33 cellular contexts compared by ENCODE assay signal in the genomic region with DNA sequence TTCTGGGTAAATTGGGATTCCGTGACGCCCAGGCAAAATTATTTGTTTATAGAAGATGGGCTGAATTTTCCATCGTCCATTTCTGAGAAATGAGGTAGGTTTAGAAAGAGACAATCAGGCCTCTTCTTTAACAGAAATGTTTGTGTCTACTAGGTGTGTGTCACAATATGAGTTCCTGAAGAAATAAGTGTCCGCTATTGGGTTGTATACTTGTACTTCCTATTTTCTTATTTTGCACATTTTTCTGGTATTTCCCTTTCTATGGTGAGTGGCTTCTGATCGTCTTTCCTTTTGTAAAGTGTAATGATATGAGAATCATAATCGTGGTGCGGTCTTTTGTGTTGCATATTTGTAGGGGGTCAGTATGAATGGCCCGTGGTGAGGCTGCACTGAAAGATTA.
"Had no signal": no experiment of that assay in that cellular context is flagged by ENCODE, and none has a peak within 500 bp of the region (broad histone marks: within the 10 kb centered on the region; RNA-seq: fewer than 3 reads in every experiment).

No MANE protein-coding gene starts in this region.

- H3K36me3 ChIP-seq: adrenal gland, cardiac muscle cell, sigmoid colon, stomach, suprapubic skin, tibial artery had no signal

- H3K27me3 ChIP-seq: adrenal gland, cardiac muscle cell, dorsolateral prefrontal cortex, sigmoid colon, stomach, suprapubic skin, tibial artery had no signal

- H3K27me3 Mint-ChIP-seq: brain had no signal

- H3K9ac ChIP-seq: parathyroid adenoma had no signal

- H3K4me1 Mint-ChIP-seq: stimulated activated memory B cell treated with anti-CD40 and anti-IgM and Interleukin-4, amounts not matched to agents 10 μg/mL and 1 μg/mL and 100 μg/mL, for 72 hours had no signal

- H3K27ac ChIP-seq: adrenal gland, cardiac muscle cell, dorsolateral prefrontal cortex, parathyroid adenoma, psoas muscle, sigmoid colon, suprapubic skin, VCaP had no signal

- ATAC-seq: left cardiac atrium; left ventricle myocardium superior; mucosa of descending colon; psoas muscle; stimulated activated memory B cell treated with anti-CD40 and anti-IgM and Interleukin-4, amounts not matched to agents 10 μg/mL and 1 μg/mL and 100 μg/mL, for 72 hours had no signal

- H3K9me3 ChIP-seq: adrenal gland, mucosa of descending colon, psoas muscle, sigmoid colon, stomach, suprapubic skin, tibial artery had no signal

- H3K4me3 ChIP-seq: adrenal gland, cardiac muscle cell, coronary artery, dorsolateral prefrontal cortex, mucosa of descending colon, psoas muscle, sigmoid colon, stomach, suprapubic skin, tibial artery had no signal

- DNase-seq: activated CD4-positive, alpha-beta T cell treated with anti-CD3 and anti-CD28 coated beads for 4 hours; activated CD4-positive, alpha-beta T cell treated with anti-CD3 and anti-CD28 coated beads, Interleukin-2, amount 50 U/mL, for 4 hours; activated effector memory CD4-positive, alpha-beta T cell treated with anti-CD3 and anti-CD28 coated beads, Interleukin-2, amount 50 U/mL, for 16 hours; activated naive CD4-positive, alpha-beta T cell treated with anti-CD3 and anti-CD28 coated beads for 36 hours; activated naive CD8-positive, alpha-beta T cell treated with anti-CD3 and anti-CD28 coated beads for 36 hours; activated T-cell treated with anti-CD3 and anti-CD28 coated beads for 4 hours; adrenal gland; aorta; dorsolateral prefrontal cortex; effector memory CD4-positive, alpha-beta T cell; head of caudate nucleus; hippocampal formation; left cardiac atrium; left ventricle myocardium superior; mucosa of descending colon; occipital lobe; psoas muscle; small intestine; stimulated activated CD4-positive, alpha-beta T cell treated with anti-CD3 and anti-CD28 coated beads, Interleukin-4, amount 100 ng/mL, for 4 hours; stimulated activated CD8-positive, alpha-beta memory T cell treated with anti-CD3 and anti-CD28 coated beads, Interleukin-4, amount 100 ng/mL, for 48 hours; stomach; T-helper 1 cell; tibial artery had no signal

- H3K9me3 Mint-ChIP-seq: activated naive CD4-positive, alpha-beta T cell treated with anti-CD3 and anti-CD28 coated beads for 36 hours; activated naive CD8-positive, alpha-beta T cell treated with anti-CD3 and anti-CD28 coated beads for 36 hours; brain; nephron; T-helper 2 cell treated with Interferon-gamma antibody and Interleukin-4, amounts not matched to agents 5 μg/mL and 100 μg/mL, for 36 hours had no signal

- H3K36me3 Mint-ChIP-seq: brain; stimulated activated memory B cell treated with anti-CD40 and anti-IgM and Interleukin-4, amounts not matched to agents 10 μg/mL and 1 μg/mL and 100 μg/mL, for 72 hours had no signal

- H3K27ac Mint-ChIP-seq: activated naive CD4-positive, alpha-beta T cell treated with anti-CD3 and anti-CD28 coated beads for 36 hours; activated naive CD8-positive, alpha-beta T cell treated with anti-CD3 and anti-CD28 coated beads for 36 hours; brain; stimulated activated memory B cell treated with anti-CD40 and anti-IgM and Interleukin-4, amounts not matched to agents 10 μg/mL and 1 μg/mL and 100 μg/mL, for 72 hours; T-helper 2 cell treated with Interferon-gamma antibody and Interleukin-4, amounts not matched to agents 5 μg/mL and 100 μg/mL, for 36 hours had no signal

- H3K4me3 Mint-ChIP-seq: activated naive CD4-positive, alpha-beta T cell treated with anti-CD3 and anti-CD28 coated beads for 36 hours; activated naive CD8-positive, alpha-beta T cell treated with anti-CD3 and anti-CD28 coated beads for 36 hours; brain; nephron; stimulated activated memory B cell treated with anti-CD40 and anti-IgM and Interleukin-4, amounts not matched to agents 10 μg/mL and 1 μg/mL and 100 μg/mL, for 72 hours; T-helper 2 cell treated with Interferon-gamma antibody and Interleukin-4, amounts not matched to agents 5 μg/mL and 100 μg/mL, for 36 hours had no signal
